Comparison of ENCODE assay signal across 30 cellular contexts in genomic region chr7:138913783-138914182, GRCh38.
"Had no signal": no experiment of that assay in that cellular context is flagged by ENCODE, and none has a peak within 500 bp of the region (broad histone marks: within the 10 kb centered on the region; RNA-seq: fewer than 3 reads in every experiment).

No MANE protein-coding gene starts in this region.

- DNase-seq: activated B cell treated with CpG ODN at 0.5 μM for 24 hours; activated CD4-positive, alpha-beta T cell treated with anti-CD3 and anti-CD28 coated beads for 48 hours; activated CD4-positive, alpha-beta T cell treated with anti-CD3 and anti-CD28 coated beads, Interleukin-2, amount 50 U/mL, for 1 hour; activated CD4-positive, alpha-beta T cell treated with anti-CD3 and anti-CD28 coated beads, Interleukin-2, amount 50 U/mL, for 48 hours; activated CD8-positive, alpha-beta T cell treated with anti-CD3 and anti-CD28 coated beads, Interleukin-2, amount 10 ng/mL, durations not matched to agents 7 days and 5 days; activated effector memory CD4-positive, alpha-beta T cell treated with Interleukin-2 at 50 U/mL for 16 hours; activated gamma-delta T cell treated with Interleukin-2 at 50 U/mL for 16 hours; activated naive CD4-positive, alpha-beta T cell treated with Interleukin-2 at 50 U/mL for 16 hours; activated naive CD8-positive, alpha-beta T cell treated with anti-CD3 and anti-CD28 coated beads for 36 hours; activated naive CD8-positive, alpha-beta T cell treated with anti-CD3 and anti-CD28 coated beads, Interleukin-2, amount 50 U/mL, for 24 hours; activated T-cell treated with anti-CD3 and anti-CD28 coated beads, Interleukin-2, amount 50 U/mL, for 4 hours; adrenal gland; amygdala; aorta; body of pancreas; caudate nucleus; effector CD8-positive, alpha-beta T cell; foreskin fibroblast; head of caudate nucleus; T-helper 1 cell; T-helper 17 cell; T1000; WERI-Rb-1 had no signal

- H3K27ac Mint-ChIP-seq: activated B cell treated with CpG ODN at 0.5 μM for 24 hours; activated CD8-positive, alpha-beta T cell treated with anti-CD3 and anti-CD28 coated beads, Interleukin-2, amount 10 ng/mL, durations not matched to agents 7 days and 5 days; activated naive CD8-positive, alpha-beta T cell treated with anti-CD3 and anti-CD28 coated beads for 36 hours; activated naive CD8-positive, alpha-beta T cell treated with anti-CD3 and anti-CD28 coated beads, Interleukin-2, amount 50 U/mL, for 24 hours; activated T-helper 17 cell treated with anti-CD3 and anti-CD28 coated beads, Interleukin-2, amount 50 U/mL, for 72 hours; T-helper 17 cell; T-helper 2 cell treated with Interferon-gamma antibody and Interleukin-4, amounts not matched to agents 5 μg/mL and 100 μg/mL, for 36 hours had no signal

- H3K4me3 Mint-ChIP-seq: activated B cell treated with CpG ODN at 0.5 μM for 24 hours; activated CD8-positive, alpha-beta T cell treated with anti-CD3 and anti-CD28 coated beads, Interleukin-2, amount 10 ng/mL, durations not matched to agents 7 days and 5 days; activated naive CD4-positive, alpha-beta T cell treated with anti-CD3 and anti-CD28 coated beads, Interleukin-2, amount 50 U/mL, for 24 hours; activated naive CD8-positive, alpha-beta T cell treated with anti-CD3 and anti-CD28 coated beads for 36 hours; activated naive CD8-positive, alpha-beta T cell treated with anti-CD3 and anti-CD28 coated beads, Interleukin-2, amount 50 U/mL, for 24 hours; activated T-cell treated with anti-CD3 and anti-CD28 coated beads, Interleukin-2, amount 50 U/mL, for 4 hours; activated T-helper 17 cell treated with anti-CD3 and anti-CD28 coated beads, Interleukin-2, amount 50 U/mL, for 72 hours; T-helper 17 cell; T-helper 2 cell treated with Interferon-gamma antibody and Interleukin-4, amounts not matched to agents 5 μg/mL and 100 μg/mL, for 36 hours had no signal

- H3K9me3 ChIP-seq: adrenal gland, body of pancreas had no signal

- H3K27me3 Mint-ChIP-seq: activated naive CD4-positive, alpha-beta T cell treated with anti-CD3 and anti-CD28 coated beads, Interleukin-2, amount 50 U/mL, for 24 hours had no signal

- H3K4me3 ChIP-seq: adrenal gland, body of pancreas had no signal

- H3K9me3 Mint-ChIP-seq: activated B cell treated with CpG ODN at 0.5 μM for 24 hours; activated naive CD4-positive, alpha-beta T cell treated with anti-CD3 and anti-CD28 coated beads, Interleukin-2, amount 50 U/mL, for 24 hours; activated naive CD8-positive, alpha-beta T cell treated with anti-CD3 and anti-CD28 coated beads for 36 hours; activated naive CD8-positive, alpha-beta T cell treated with anti-CD3 and anti-CD28 coated beads, Interleukin-2, amount 50 U/mL, for 24 hours; activated T-cell treated with anti-CD3 and anti-CD28 coated beads, Interleukin-2, amount 50 U/mL, for 4 hours; activated T-helper 17 cell treated with anti-CD3 and anti-CD28 coated beads, Interleukin-2, amount 50 U/mL, for 72 hours; T-helper 2 cell treated with Interferon-gamma antibody and Interleukin-4, amounts not matched to agents 5 μg/mL and 100 μg/mL, for 36 hours had no signal

- H3K27me3 ChIP-seq: adrenal gland, body of pancreas had no signal

- H3K27ac ChIP-seq: adrenal gland, body of pancreas, WERI-Rb-1 had no signal

- FAIRE-seq: colon, endometrium had no signal

- H3K36me3 Mint-ChIP-seq: activated naive CD4-positive, alpha-beta T cell treated with anti-CD3 and anti-CD28 coated beads, Interleukin-2, amount 50 U/mL, for 24 hours had no signal

- ATAC-seq: activated CD4-positive, CD25-positive, alpha-beta regulatory T cell treated with anti-CD3 and anti-CD28 coated beads, Interleukin-2, amount 50 U/mL, for 24 hours; activated CD8-positive, alpha-beta T cell treated with anti-CD3 and anti-CD28 coated beads, Interleukin-2, amount 10 ng/mL, durations not matched to agents 7 days and 5 days; activated naive CD8-positive, alpha-beta T cell treated with anti-CD3 and anti-CD28 coated beads, Interleukin-2, amount 50 U/mL, for 24 hours; activated T-cell treated with anti-CD3 and anti-CD28 coated beads, Interleukin-2, amount 50 U/mL, for 4 hours; activated T-helper 17 cell treated with anti-CD3 and anti-CD28 coated beads, Interleukin-2, amount 50 U/mL, for 72 hours; body of pancreas; esophagus mucosa; T-helper 17 cell had no signal

- H3K4me1 ChIP-seq: adrenal gland, body of pancreas had no signal

- H3K36me3 ChIP-seq: adrenal gland had no signal

- H3K4me1 Mint-ChIP-seq: activated B cell treated with CpG ODN at 0.5 μM for 24 hours; activated naive CD4-positive, alpha-beta T cell treated with anti-CD3 and anti-CD28 coated beads, Interleukin-2, amount 50 U/mL, for 24 hours; activated T-helper 17 cell treated with anti-CD3 and anti-CD28 coated beads, Interleukin-2, amount 50 U/mL, for 72 hours had no signal
